1 cellular context compared by ENCODE assay signal in the genomic region with DNA sequence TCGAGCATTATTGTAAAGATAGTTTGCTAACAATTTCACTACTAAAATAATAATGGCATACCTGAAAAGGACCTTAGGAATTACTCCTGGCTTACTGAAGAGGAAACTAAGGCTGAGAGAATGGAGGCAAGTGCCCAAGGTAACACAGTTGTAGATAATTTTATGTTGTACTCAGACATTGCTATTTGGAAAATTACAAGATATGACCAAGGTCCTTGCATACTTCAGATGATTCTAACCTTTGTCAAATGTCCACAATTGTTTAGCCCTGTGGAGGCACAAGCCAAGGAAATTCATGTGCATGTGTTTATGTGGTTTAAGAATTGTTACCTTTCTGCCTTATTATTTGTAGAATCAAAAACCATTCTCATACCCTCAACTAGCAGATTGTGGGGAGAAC.
TF ChIP-seq lines count a peak whose summit lies in the region.

No MANE protein-coding gene starts in this region.

TF ChIP-seq in SK-N-SH treated with all-trans-retinoic acid at 6 μM for 48 hours, 23 proteins besides CTCF, POLR2A, EP300 and RAD21 (continued from another document):
- TF ChIP-seq, protein P1, sequence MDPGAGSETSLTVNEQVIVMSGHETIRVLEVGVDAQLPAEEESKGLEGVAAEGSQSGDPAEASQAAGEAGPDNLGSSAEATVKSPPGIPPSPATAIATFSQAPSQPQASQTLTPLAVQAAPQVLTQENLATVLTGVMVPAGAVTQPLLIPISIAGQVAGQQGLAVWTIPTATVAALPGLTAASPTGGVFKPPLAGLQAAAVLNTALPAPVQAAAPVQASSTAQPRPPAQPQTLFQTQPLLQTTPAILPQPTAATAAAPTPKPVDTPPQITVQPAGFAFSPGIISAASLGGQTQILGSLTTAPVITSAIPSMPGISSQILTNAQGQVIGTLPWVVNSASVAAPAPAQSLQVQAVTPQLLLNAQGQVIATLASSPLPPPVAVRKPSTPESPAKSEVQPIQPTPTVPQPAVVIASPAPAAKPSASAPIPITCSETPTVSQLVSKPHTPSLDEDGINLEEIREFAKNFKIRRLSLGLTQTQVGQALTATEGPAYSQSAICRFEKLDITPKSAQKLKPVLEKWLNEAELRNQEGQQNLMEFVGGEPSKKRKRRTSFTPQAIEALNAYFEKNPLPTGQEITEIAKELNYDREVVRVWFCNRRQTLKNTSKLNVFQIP (CRISPR knock-in tag; IDR thresholded peaks at IDR 0.05; ENCODE audit: borderline replicate concordance, low read depth), result no peak
- TF ChIP-seq TOX (CRISPR knock-in tag; IDR thresholded peaks at IDR 0.05; ENCODE audit: borderline replicate concordance) (no peak), ZNF8 (CRISPR knock-in tag; IDR thresholded peaks at IDR 0.05) (no peak), ZC3H10 (CRISPR knock-in tag; IDR thresholded peaks at IDR 0.05) (no peak), ZFP30 (CRISPR knock-in tag; IDR thresholded peaks at IDR 0.05) (no peak)
